Comparison of ENCODE assay signal across 20 cellular contexts in the genomic region with DNA sequence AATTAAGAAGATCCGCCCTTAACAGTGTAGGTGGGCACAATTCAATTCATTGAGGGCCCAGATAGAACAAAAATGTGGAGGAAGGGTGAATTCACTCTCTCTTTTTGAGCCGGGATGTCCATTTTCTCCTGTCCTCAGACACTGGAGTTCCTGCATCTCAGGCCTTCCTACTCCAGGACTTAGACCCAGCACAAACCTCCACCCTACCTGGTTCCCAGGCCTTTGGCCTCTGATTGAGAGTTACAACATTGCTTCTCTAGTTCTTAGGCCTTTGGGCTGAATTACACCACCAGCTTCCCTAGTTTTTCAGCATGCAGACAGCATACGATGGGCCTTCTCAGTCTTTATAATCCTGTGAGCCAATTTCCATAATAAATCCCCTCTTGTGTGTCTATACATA.
"Had no signal": no experiment of that assay in that cellular context is flagged by ENCODE, and none has a peak within 500 bp of the region (broad histone marks: within the 10 kb centered on the region; RNA-seq: fewer than 3 reads in every experiment).

No MANE protein-coding gene starts in this region.

- H3K9me3 ChIP-seq: heart right ventricle, neutrophil, sigmoid colon, stomach, thyroid gland had no signal

- H3K36me3 ChIP-seq: heart right ventricle, neutrophil, sigmoid colon, stomach, thyroid gland had no signal

- H3K27ac Mint-ChIP-seq: naive thymus-derived CD8-positive, alpha-beta T cell; type B pancreatic cell had no signal

- H3K27me3 Mint-ChIP-seq: naive thymus-derived CD8-positive, alpha-beta T cell; type B pancreatic cell had no signal

- H3K27ac ChIP-seq: dorsolateral prefrontal cortex, heart right ventricle, neutrophil, sigmoid colon, skin epidermis, stomach, thyroid gland had no signal

- H3K9me3 Mint-ChIP-seq: naive thymus-derived CD8-positive, alpha-beta T cell; type B pancreatic cell had no signal

- H3K36me3 Mint-ChIP-seq: naive thymus-derived CD8-positive, alpha-beta T cell; type B pancreatic cell had no signal

- DNase-seq: cortex of kidney; dorsolateral prefrontal cortex; effector CD8-positive, alpha-beta T cell; heart right ventricle; hypothalamus; left ventricle myocardium superior; naive thymus-derived CD8-positive, alpha-beta T cell; posterior cingulate gyrus; sigmoid colon; stimulated activated CD4-positive, alpha-beta T cell treated with anti-CD3 and anti-CD28 coated beads, Interleukin-12 subunit alpha, Interleukin-12 subunit beta, amount 100 ng/mL, for 4 hours; stimulated activated naive CD4-positive, alpha-beta T cell; stomach; substantia nigra; thyroid gland had no signal

- H3K4me3 Mint-ChIP-seq: naive thymus-derived CD8-positive, alpha-beta T cell; type B pancreatic cell had no signal

- H3K27me3 ChIP-seq: dorsolateral prefrontal cortex, heart right ventricle, neutrophil, sigmoid colon, stomach, thyroid gland had no signal

- H3K4me3 ChIP-seq: dorsolateral prefrontal cortex, heart right ventricle, sigmoid colon, skin epidermis, stomach, thyroid gland had no signal

- FAIRE-seq: endometrium, islet of Langerhans, urothelium cell line had no signal
